ENCODE assay signal across 25 cellular contexts in genomic region chr16:87958632-87959031, GRCh38. TPM values are rescaled to one million over a fixed set of nuclear protein-coding genes. Genes with fewer than 3 reads are reported as not detected.
DNase-seq lines count a peak whose midpoint lies in the region; ATAC-seq and TF ChIP-seq lines count a peak whose summit lies in the region.
"Had no signal": no experiment of that assay in that cellular context is flagged by ENCODE, and none has a peak within 500 bp of the region (broad histone marks: within the 10 kb centered on the region; RNA-seq: fewer than 3 reads in every experiment).

No MANE protein-coding gene starts in this region.

- no peak for DNase-seq in natural killer cell
- no peak for DNase-seq in natural killer cell treated with Interleukin-12 subunit alpha and Interleukin-12 subunit beta and Interleukin-15 and Interleukin-18, amount 100 ng/mL, for 72 hours (ENCODE audit: low spot score)
- peak; percentile 11 for DNase-seq in NCI-H82 treated with DMSO at 0.1 percent for 48 hours (lab: John Stamatoyannopoulos, UW; ENCODE audit: unreplicated experiment)
- DNase-seq in stimulated activated naive CD8-positive, alpha-beta T cell treated with anti-CD3 and anti-CD28 coated beads, Interleukin-15, amount 100 ng/mL, for 72 hours, result no peak
- no peak for DNase-seq in mammary epithelial cell
- DNase-seq in AG20443 (ENCODE audit: low spot score), result no peak
- no peak for DNase-seq in DMS53 treated with DMSO at 0.1 percent for 48 hours (lab: John Stamatoyannopoulos, UW; ENCODE audit: unreplicated experiment)
- DNase-seq: DMS 273 treated with DMSO at 0.1 percent for 48 hours; effector memory CD4-positive, alpha-beta T cell; GOT3; head of caudate nucleus; kidney; midbrain; NCI-H1048; NCI-H187; NCI-H524 treated with DMSO at 0.1 percent for 48 hours; pancreas; retina; SIG-M5; substantia nigra had no signal

- H2AFZ ChIP-seq in mammary epithelial cell (ENCODE audit: low read depth, low read length), result no peak overlapping the region

- H3K9ac ChIP-seq in mammary epithelial cell (ENCODE audit: insufficient read depth, low read length), result no peak overlapping the region

- no peaks in the 10 kb centered on the region for H4K20me1 ChIP-seq in mammary epithelial cell (ENCODE audit: insufficient read depth, low read length)

- H3K27ac ChIP-seq in mammary epithelial cell (ENCODE audit: insufficient read depth, low read depth, low read length), result no peak overlapping the region
- H3K27ac ChIP-seq: pancreas had no signal

- H3K9me3 Mint-ChIP-seq in natural killer cell, result no peaks in the 10 kb centered on the region
- H3K9me3 Mint-ChIP-seq in natural killer cell treated with Interleukin-12 subunit alpha and Interleukin-12 subunit beta and Interleukin-15 and Interleukin-18, amount 100 ng/mL, for 72 hours, result no peaks in the 10 kb centered on the region
- H3K9me3 Mint-ChIP-seq in dendritic cell treated with granulocyte-macrophage colony-stimulating factor and Interleukin-4, amounts not matched to agents 40 ng/mL and 50 ng/mL, for 4 days, result no peaks in the 10 kb centered on the region
- no peaks in the 10 kb centered on the region for H3K9me3 Mint-ChIP-seq in stimulated activated naive CD8-positive, alpha-beta T cell treated with anti-CD3 and anti-CD28 coated beads, Interleukin-15, amount 100 ng/mL, for 72 hours
- H3K9me3 Mint-ChIP-seq: nephron had no signal

- no peak overlapping the region for H3K4me2 ChIP-seq in mammary epithelial cell (ENCODE audit: insufficient read depth, low read depth, low read length)

- peaks cover 96% of the 10 kb centered on the region for H3K79me2 ChIP-seq in mammary epithelial cell (ENCODE audit: insufficient read depth, low read length)

- no peak overlapping the region for H3K4me3 ChIP-seq in mammary epithelial cell (replicated peaks in 1 of 3; ENCODE audit: insufficient read depth in 1 of 3, low read depth in 2 of 3, low read length in 3 of 3)
- H3K4me3 ChIP-seq: pancreas had no signal

- 92% methylated on average over 5 of the region's 9 CpGs for WGBS in mammary epithelial cell (ENCODE audit: low coverage, missing lambda C conversion rate)

- CTCF ChIA-PET in mammary epithelial cell (lab: Charles Lee; ENCODE audit: low non-redundant PET), result no interaction called here

- peaks cover 83 to 90% of the 10 kb centered on the region in 2 donors for H3K4me1 Mint-ChIP-seq in natural killer cell
- H3K4me1 Mint-ChIP-seq in natural killer cell treated with Interleukin-12 subunit alpha and Interleukin-12 subunit beta and Interleukin-15 and Interleukin-18, amount 100 ng/mL, for 72 hours (ENCODE audit: low read depth in 2 of 2), result peaks cover 57 to 78% of the 10 kb centered on the region in 2 donors
- H3K4me1 Mint-ChIP-seq in dendritic cell treated with granulocyte-macrophage colony-stimulating factor and Interleukin-4, amounts not matched to agents 40 ng/mL and 50 ng/mL, for 4 days (ENCODE audit: low read depth), result peaks cover 83% of the 10 kb centered on the region
- peaks cover 90% of the 10 kb centered on the region for H3K4me1 Mint-ChIP-seq in stimulated activated naive CD8-positive, alpha-beta T cell treated with anti-CD3 and anti-CD28 coated beads, Interleukin-15, amount 100 ng/mL, for 72 hours

- peaks cover 22% of the 10 kb centered on the region for H3K4me1 ChIP-seq in mammary epithelial cell (ENCODE audit: insufficient read depth, low read length)

- H3K9me3 ChIP-seq in mammary epithelial cell (replicated peaks; ENCODE audit: insufficient read depth, low read length), result no peaks in the 10 kb centered on the region
- H3K9me3 ChIP-seq: pancreas had no signal

- in situ Hi-C loops in mammary epithelial cell (cut with MboI; ENCODE audit: low sequenced_read_pairs in 2 of 2), result no loop called here

- no peak overlapping the region for H3K4me3 Mint-ChIP-seq in natural killer cell
- H3K4me3 Mint-ChIP-seq in natural killer cell treated with Interleukin-12 subunit alpha and Interleukin-12 subunit beta and Interleukin-15 and Interleukin-18, amount 100 ng/mL, for 72 hours, result no peak overlapping the region
- H3K4me3 Mint-ChIP-seq in dendritic cell treated with granulocyte-macrophage colony-stimulating factor and Interleukin-4, amounts not matched to agents 40 ng/mL and 50 ng/mL, for 4 days, result no peak overlapping the region
- peak overlapping the region; percentile 14 to 97 for H3K4me3 Mint-ChIP-seq in stimulated activated naive CD8-positive, alpha-beta T cell treated with anti-CD3 and anti-CD28 coated beads, Interleukin-15, amount 100 ng/mL, for 72 hours

- H3K27ac Mint-ChIP-seq in natural killer cell, result peak overlapping the region; percentile 96 to 98
- peak overlapping the region in 1 of 2 donors; percentile 95 for H3K27ac Mint-ChIP-seq in natural killer cell treated with Interleukin-12 subunit alpha and Interleukin-12 subunit beta and Interleukin-15 and Interleukin-18, amount 100 ng/mL, for 72 hours
- peak overlapping the region; percentile 85 for H3K27ac Mint-ChIP-seq in dendritic cell treated with granulocyte-macrophage colony-stimulating factor and Interleukin-4, amounts not matched to agents 40 ng/mL and 50 ng/mL, for 4 days
- H3K27ac Mint-ChIP-seq in stimulated activated naive CD8-positive, alpha-beta T cell treated with anti-CD3 and anti-CD28 coated beads, Interleukin-15, amount 100 ng/mL, for 72 hours, result no peak overlapping the region

- no peak for ATAC-seq in natural killer cell
- no peak for ATAC-seq in natural killer cell treated with Interleukin-12 subunit alpha and Interleukin-12 subunit beta and Interleukin-15 and Interleukin-18, amount 100 ng/mL, for 72 hours
- ATAC-seq in stimulated activated naive CD8-positive, alpha-beta T cell treated with anti-CD3 and anti-CD28 coated beads, Interleukin-15, amount 100 ng/mL, for 72 hours, result no peak
- ATAC-seq: pancreas had no signal

- intact Hi-C loops in natural killer cell (cut with micrococcal nuclease) (no loop called here), mammary epithelial cell (cut with micrococcal nuclease) (no loop called here)
- intact Hi-C loops in dendritic cell treated with granulocyte-macrophage colony-stimulating factor and Interleukin-4, amounts not matched to agents 40 ng/mL and 50 ng/mL, for 4 days (cut with micrococcal nuclease), result loop anchor here (5.0 kb wide), 1 partner anchor 49 kb away; no protein-coding TSS in a partner anchor

- TF ChIP-seq CTCF in natural killer cell (IDR thresholded peaks at IDR 0.05) (no peak), mammary epithelial cell (conservative IDR thresholded peaks at IDR 0.05 in 1 of 2, IDR thresholded peaks at IDR 0.05 in 1 of 2; ENCODE audit: extremely low read depth in 1 of 2, insufficient read depth in 1 of 2, low read depth in 1 of 2, low read length in 2 of 2) (no peak)

- peaks cover 5% of the 10 kb centered on the region for H3K36me3 ChIP-seq in mammary epithelial cell (ENCODE audit: insufficient read depth, low read length)
- H3K36me3 ChIP-seq: pancreas had no signal

- H3K27me3 ChIP-seq in mammary epithelial cell (ENCODE audit: insufficient read depth, low read length), result no peaks in the 10 kb centered on the region
- H3K27me3 ChIP-seq: pancreas had no signal

- no TSS peak for BruUV-seq in mammary epithelial cell (replicated peaks; lab: Mats Ljungman, UMichigan)

- dilution Hi-C loops in mammary epithelial cell (cut with HindIII; ENCODE audit: low sequenced_read_pairs), result loop anchor here (5.0 kb wide), 3 partner anchors 41 to 99 kb away; no protein-coding TSS in a partner anchor

- H3K27me3 Mint-ChIP-seq in natural killer cell (ENCODE audit: low read depth in 2 of 2), result no peaks in the 10 kb centered on the region
- H3K27me3 Mint-ChIP-seq in natural killer cell treated with Interleukin-12 subunit alpha and Interleukin-12 subunit beta and Interleukin-15 and Interleukin-18, amount 100 ng/mL, for 72 hours, result no peaks in the 10 kb centered on the region
- no peaks in the 10 kb centered on the region for H3K27me3 Mint-ChIP-seq in dendritic cell treated with granulocyte-macrophage colony-stimulating factor and Interleukin-4, amounts not matched to agents 40 ng/mL and 50 ng/mL, for 4 days
- no peaks in the 10 kb centered on the region for H3K27me3 Mint-ChIP-seq in stimulated activated naive CD8-positive, alpha-beta T cell treated with anti-CD3 and anti-CD28 coated beads, Interleukin-15, amount 100 ng/mL, for 72 hours

- no peaks in the 10 kb centered on the region for H3K36me3 Mint-ChIP-seq in natural killer cell
- peaks cover 6% of the 10 kb centered on the region for H3K36me3 Mint-ChIP-seq in natural killer cell treated with Interleukin-12 subunit alpha and Interleukin-12 subunit beta and Interleukin-15 and Interleukin-18, amount 100 ng/mL, for 72 hours
- H3K36me3 Mint-ChIP-seq in dendritic cell treated with granulocyte-macrophage colony-stimulating factor and Interleukin-4, amounts not matched to agents 40 ng/mL and 50 ng/mL, for 4 days (ENCODE audit: low read depth), result peaks cover 37% of the 10 kb centered on the region

RNA-seq across cellular contexts. Expression of gene BANP, which starts 7.4 kb away (rescaled TPM):
- total RNA-seq in natural killer cell (100 to 1,000 TPM in 2 of 3 donors, 10 to 100 TPM in 1; 88.8 to 117 (median 117) TPM), mammary epithelial cell (10 to 100 TPM; 12.5 to 18.8 TPM)
- 10 to 100 TPM; 31.3 to 59.2 TPM for total RNA-seq in natural killer cell treated with Interleukin-12 subunit alpha and Interleukin-12 subunit beta and Interleukin-15 and Interleukin-18, amount 100 ng/mL, for 72 hours
- 15.3 TPM for polyA plus RNA-seq in mammary epithelial cell
- polyA minus RNA-seq in mammary epithelial cell, result 23.3 TPM

RNA-seq across cellular contexts. Expression of gene CA5A, which starts 22.3 kb away (rescaled TPM):
- total RNA-seq in natural killer cell, result not detected
- total RNA-seq in natural killer cell treated with Interleukin-12 subunit alpha and Interleukin-12 subunit beta and Interleukin-15 and Interleukin-18, amount 100 ng/mL, for 72 hours, result not detected
- not detected for total RNA-seq in mammary epithelial cell
- not detected for polyA plus RNA-seq in mammary epithelial cell
- not detected for polyA minus RNA-seq in mammary epithelial cell
- total RNA-seq: fibroblast of villous mesenchyme, kidney, LHCN-M2, pancreas, ureter had no signal

Comparison
In these comparisons a context has a peak if more than half of its experiments do, and no peak if none do; other contexts are left out.
1. H3K27ac Mint-ChIP-seq: peak in natural killer cell (2 of 2) and dendritic cell treated with granulocyte-macrophage colony-stimulating factor and Interleukin-4, amounts not matched to agents 40 ng/mL and 50 ng/mL, for 4 days (single experiment); none in stimulated activated naive CD8-positive, alpha-beta T cell treated with anti-CD3 and anti-CD28 coated beads, Interleukin-15, amount 100 ng/mL, for 72 hours (0 of 2).
2. H3K4me3 Mint-ChIP-seq: peak in stimulated activated naive CD8-positive, alpha-beta T cell treated with anti-CD3 and anti-CD28 coated beads, Interleukin-15, amount 100 ng/mL, for 72 hours (2 of 2); none in natural killer cell (single experiment), natural killer cell treated with Interleukin-12 subunit alpha and Interleukin-12 subunit beta and Interleukin-15 and Interleukin-18, amount 100 ng/mL, for 72 hours (single experiment) and dendritic cell treated with granulocyte-macrophage colony-stimulating factor and Interleukin-4, amounts not matched to agents 40 ng/mL and 50 ng/mL, for 4 days (single experiment).